8 cellular contexts compared by ENCODE assay signal in the genomic region with DNA sequence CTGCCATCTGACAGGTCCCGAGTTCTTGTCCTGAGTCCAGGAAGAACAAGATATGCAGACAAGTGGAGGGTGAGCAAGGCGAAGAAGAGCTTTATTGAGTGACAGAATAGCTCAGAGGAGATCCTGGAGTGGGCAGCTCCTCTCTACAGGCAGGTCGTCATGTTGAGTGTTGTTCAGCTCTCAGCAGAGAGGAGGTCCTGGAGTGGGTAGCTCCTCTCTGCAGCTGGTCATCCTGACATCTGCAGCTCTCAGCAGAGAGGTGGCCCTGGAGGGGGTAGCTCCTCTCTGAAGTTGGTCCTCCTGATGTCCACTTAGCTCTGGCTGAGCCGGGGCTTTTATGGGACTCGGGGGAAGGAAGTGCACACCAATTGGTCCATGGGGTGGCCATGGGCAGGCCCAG.
"Had no signal": no experiment of that assay in that cellular context is flagged by ENCODE, and none has a peak within 500 bp of the region (broad histone marks: within the 10 kb centered on the region; RNA-seq: fewer than 3 reads in every experiment).

No MANE protein-coding gene starts in this region.

- H3K4me3 Mint-ChIP-seq: GM23338, H9, IgD-negative memory B cell had no signal

- H3K4me1 Mint-ChIP-seq: GM23338, H9 had no signal

- H3K27me3 Mint-ChIP-seq: IgD-negative memory B cell had no signal

- H3K4me3 ChIP-seq: GM23338 had no signal

- H3K4me2 ChIP-seq: GM23338 had no signal

- H3K27ac Mint-ChIP-seq: GM23338, H9, IgD-negative memory B cell had no signal

- FAIRE-seq: H1, H54, HTR-8/SVneo had no signal

- DNase-seq: H9, HCEC 1CT, KG1 had no signal

- H2AFZ ChIP-seq: GM23338 had no signal

- H3K9me3 Mint-ChIP-seq: IgD-negative memory B cell had no signal
